35 cellular contexts compared by ENCODE assay signal in the genomic region with DNA sequence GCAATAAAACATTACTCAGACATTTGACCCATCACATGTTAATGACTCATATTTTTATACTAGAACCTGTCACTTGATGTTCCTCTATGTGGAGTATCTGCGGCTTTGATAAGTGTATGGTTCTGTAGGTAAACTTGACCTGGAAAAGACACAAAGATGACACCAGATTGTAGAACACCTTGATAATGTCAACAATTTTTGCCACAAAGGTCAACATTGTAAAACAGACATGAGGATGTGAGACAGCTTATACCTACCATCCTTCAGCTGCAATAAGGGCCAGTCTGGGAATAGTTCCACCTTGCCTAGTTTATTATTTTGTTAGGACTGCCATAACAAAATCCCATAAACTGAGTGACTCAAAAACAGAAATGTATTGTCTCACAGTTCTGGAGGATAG.
"Had no signal": no experiment of that assay in that cellular context is flagged by ENCODE, and none has a peak within 500 bp of the region (broad histone marks: within the 10 kb centered on the region; RNA-seq: fewer than 3 reads in every experiment).

No MANE protein-coding gene starts in this region.

- DNase-seq: activated CD4-positive, alpha-beta memory T cell treated with anti-CD3 and anti-CD28 coated beads, Interleukin-2, amount 10 ng/mL, durations not matched to agents 7 days and 5 days; activated CD4-positive, alpha-beta T cell treated with anti-CD3 and anti-CD28 coated beads for 1 hour; activated CD4-positive, alpha-beta T cell treated with anti-CD3 and anti-CD28 coated beads for 48 hours; activated CD4-positive, CD25-positive, alpha-beta regulatory T cell; activated CD8-positive, alpha-beta memory T cell treated with anti-CD3 and anti-CD28 coated beads for 24 hours; activated CD8-positive, alpha-beta memory T cell treated with anti-CD3 and anti-CD28 coated beads, Interleukin-2, amount 10 ng/mL, durations not matched to agents 7 days and 5 days; activated CD8-positive, alpha-beta memory T cell treated with anti-CD3 and anti-CD28 coated beads, Interleukin-2, amount 50 U/mL, for 48 hours; activated effector memory CD4-positive, alpha-beta T cell treated with Interleukin-2 at 50 U/mL for 16 hours; activated naive CD4-positive, alpha-beta T cell treated with anti-CD3 and anti-CD28 coated beads, Interleukin-2, amount 10 ng/mL, durations not matched to agents 7 days and 5 days; activated naive CD8-positive, alpha-beta T cell treated with anti-CD3 and anti-CD28 coated beads, Interleukin-2, amount 50 U/mL, for 24 hours; activated T-cell treated with anti-CD3 and anti-CD28 coated beads, Interleukin-2, amount 50 U/mL, for 48 hours; anterior cingulate cortex; caudate nucleus; cerebellar nuclear complex; Karpas-422; KBM-7; NCI-H1105; NCI-H1417 treated with DMSO at 0.1 percent for 48 hours; NCI-H1694; NCI-H1930; NCI-H2081 treated with DMSO at 0.1 percent for 48 hours; NCI-H226; NCI-H446 treated with DMSO at 0.1 percent for 48 hours; NCI-H524; NCI-H69; NCI-H82; PC-9; SIG-M5; T-cell; T-helper 2 cell; T-helper 9 cell had no signal

- ATAC-seq: activated CD8-positive, alpha-beta memory T cell treated with anti-CD3 and anti-CD28 coated beads, Interleukin-2, amount 10 ng/mL, durations not matched to agents 7 days and 5 days; activated naive CD8-positive, alpha-beta T cell treated with anti-CD3 and anti-CD28 coated beads, Interleukin-2, amount 50 U/mL, for 24 hours; Right ventricle myocardium inferior; SK-N-SH treated with all-trans-retinoic acid at 6 μM for 48 hours; T-cell had no signal

- H3K36me3 ChIP-seq: WERI-Rb-1 had no signal

- H3K4me3 ChIP-seq: PC-9 had no signal

- H3K4me2 ChIP-seq: PC-9 had no signal

- H3K27ac ChIP-seq: PC-9, RWPE1, WERI-Rb-1 had no signal

- H2AFZ ChIP-seq: PC-9 had no signal
